Comparison of ENCODE assay signal across 8 cellular contexts in the genomic region with DNA sequence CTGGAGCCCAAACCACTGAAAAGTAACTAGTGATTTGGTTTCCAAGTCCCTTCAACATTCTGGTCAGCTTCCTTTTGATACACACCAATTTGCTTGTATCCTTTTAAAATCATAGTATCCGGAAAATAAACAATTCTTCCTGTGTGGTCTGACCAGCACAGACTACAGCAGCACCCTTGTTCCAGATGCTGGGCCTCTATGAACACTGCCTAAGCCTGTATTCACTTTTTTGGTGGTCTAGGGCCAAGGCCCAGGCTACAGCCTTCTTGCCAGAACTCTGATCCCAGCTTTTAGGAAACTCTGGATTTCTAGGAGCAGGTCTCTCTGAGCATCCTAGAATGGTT. TPM values are rescaled to one million over a fixed set of nuclear protein-coding genes. Genes with fewer than 3 reads are reported as not detected.
DNase-seq lines count a peak whose midpoint lies in the region; ATAC-seq and TF ChIP-seq lines count a peak whose summit lies in the region.

No MANE protein-coding gene starts in this region.

- H3K4me2 ChIP-seq in fibroblast of lung (ENCODE audit: extremely low read depth, insufficient read depth, low read length) (peak overlapping the region; percentile 98), Karpas-422 (ENCODE audit: low read depth, low read length, poor library complexity, severe bottlenecking) (no peak overlapping the region)

- H3K27me3 Mint-ChIP-seq in activated T-helper 2 cell treated with anti-CD3 and anti-CD28 coated beads, Interferon-gamma antibody, Interleukin-2, Interleukin-4, amounts not matched to agents 10 μg/mL and 5 μg/mL and 100 μg/mL, durations not matched to agents 14 hours and 24 hours and 36 hours (ENCODE audit: low read depth), result peaks cover 60% of the 10 kb centered on the region

- H3K4me3 Mint-ChIP-seq in activated T-helper 2 cell treated with anti-CD3 and anti-CD28 coated beads, Interferon-gamma antibody, Interleukin-2, Interleukin-4, amounts not matched to agents 10 μg/mL and 5 μg/mL and 100 μg/mL, durations not matched to agents 14 hours and 24 hours and 36 hours (ENCODE audit: low read depth), result no peak overlapping the region

- no peak overlapping the region for H3K27ac Mint-ChIP-seq in activated T-helper 2 cell treated with anti-CD3 and anti-CD28 coated beads, Interferon-gamma antibody, Interleukin-2, Interleukin-4, amounts not matched to agents 10 μg/mL and 5 μg/mL and 100 μg/mL, durations not matched to agents 14 hours and 24 hours and 36 hours

- H3K4me3 ChIP-seq in fibroblast of lung (replicated peaks in 1 of 4; ENCODE audit: control extremely low read depth in 1 of 4, insufficient read depth in 1 of 4, low read depth in 3 of 4, low read length in 4 of 4) (peak overlapping the region in 3 of 4 experiments; percentile 74 to 91 (median 82)), Karpas-422 (ENCODE audit: low read length) (no peak overlapping the region)

- H3K27me3 ChIP-seq in fibroblast of lung (ENCODE audit: control insufficient read depth, insufficient read depth, low read length) (no peaks in the 10 kb centered on the region), Karpas-422 (ENCODE audit: low read length) (no peaks in the 10 kb centered on the region)

- H3K9me3 Mint-ChIP-seq in activated T-helper 2 cell treated with anti-CD3 and anti-CD28 coated beads, Interferon-gamma antibody, Interleukin-2, Interleukin-4, amounts not matched to agents 10 μg/mL and 5 μg/mL and 100 μg/mL, durations not matched to agents 14 hours and 24 hours and 36 hours, result no peaks in the 10 kb centered on the region

- H3K4me1 ChIP-seq in fibroblast of lung (ENCODE audit: control insufficient read depth, extremely low read depth, insufficient read depth, low read length) (peaks cover 6% of the 10 kb centered on the region), Karpas-422 (ENCODE audit: low read length) (no peaks in the 10 kb centered on the region)

- intact Hi-C loops in activated T-helper 2 cell treated with anti-CD3 and anti-CD28 coated beads, Interferon-gamma antibody, Interleukin-2, Interleukin-4, amounts not matched to agents 10 μg/mL and 5 μg/mL and 100 μg/mL, durations not matched to agents 14 hours and 24 hours and 36 hours (cut with micrococcal nuclease), result no loop called here

- peak overlapping the region; percentile 92 for H3K9ac ChIP-seq in fibroblast of lung (ENCODE audit: insufficient read depth, low read length)
- no peak overlapping the region for H3K9ac ChIP-seq in Karpas-422 (ENCODE audit: low read length)

- DNase-seq in EL, result peak; percentile 34
- peak; percentile 35 for DNase-seq in RPMI7951 (ENCODE audit: low read depth)
- peak; percentile 27 to 37 for DNase-seq in fibroblast of lung (ENCODE audit: low read depth in 2 of 2)
- DNase-seq in pons (ENCODE audit: low spot score), result peak; percentile 50
- DNase-seq in GM19240 (ENCODE audit: insufficient read length, low spot score), result no peak
- DNase-seq in activated T-helper 2 cell treated with anti-CD3 and anti-CD28 coated beads, Interferon-gamma antibody, Interleukin-2, Interleukin-4, amounts not matched to agents 10 μg/mL and 5 μg/mL and 100 μg/mL, durations not matched to agents 14 hours and 24 hours and 36 hours (ENCODE audit: low spot score), result no peak
- DNase-seq in Karpas-422, result no peak

- TF ChIP-seq CTCF in fibroblast of lung (conservative IDR thresholded peaks at IDR 0.05 in 1 of 2, IDR thresholded peaks at IDR 0.05 in 1 of 2; ENCODE audit: low read depth in 1 of 2, low read length in 2 of 2), result no peak

- H3K36me3 Mint-ChIP-seq in activated T-helper 2 cell treated with anti-CD3 and anti-CD28 coated beads, Interferon-gamma antibody, Interleukin-2, Interleukin-4, amounts not matched to agents 10 μg/mL and 5 μg/mL and 100 μg/mL, durations not matched to agents 14 hours and 24 hours and 36 hours (ENCODE audit: low read depth), result no peaks in the 10 kb centered on the region

- no peak for ATAC-seq in HG03354 (IDR thresholded peaks at IDR 0.05; ENCODE audit: poor library complexity, severe bottlenecking, unreplicated experiment)

- H3K36me3 ChIP-seq in fibroblast of lung (ENCODE audit: control insufficient read depth, insufficient read depth, low read length), result peaks cover 2% of the 10 kb centered on the region
- no peaks in the 10 kb centered on the region for H3K36me3 ChIP-seq in Karpas-422 (ENCODE audit: insufficient read depth, low read length)

- H2AFZ ChIP-seq in fibroblast of lung (ENCODE audit: low read length) (no peak overlapping the region), Karpas-422 (ENCODE audit: low read length) (no peak overlapping the region)

- peak overlapping the region; percentile 89 for H3K27ac ChIP-seq in fibroblast of lung (ENCODE audit: insufficient read depth, low read length)
- H3K27ac ChIP-seq in Karpas-422 (ENCODE audit: low read length), result no peak overlapping the region

- peaks cover 4% of the 10 kb centered on the region for H3K4me1 Mint-ChIP-seq in activated T-helper 2 cell treated with anti-CD3 and anti-CD28 coated beads, Interferon-gamma antibody, Interleukin-2, Interleukin-4, amounts not matched to agents 10 μg/mL and 5 μg/mL and 100 μg/mL, durations not matched to agents 14 hours and 24 hours and 36 hours (ENCODE audit: low read depth)

- no peaks in the 10 kb centered on the region for H3K9me2 ChIP-seq in Karpas-422 (replicated peaks; ENCODE audit: insufficient read depth, low read length)

- peaks cover 45% of the 10 kb centered on the region for H3K79me2 ChIP-seq in fibroblast of lung (ENCODE audit: control insufficient read depth, insufficient read depth, low read length)
- no peaks in the 10 kb centered on the region for H3K79me2 ChIP-seq in Karpas-422 (ENCODE audit: low read length)

- H4K20me1 ChIP-seq in fibroblast of lung (ENCODE audit: control insufficient read depth, extremely low read depth, insufficient read depth, low read length), result no peaks in the 10 kb centered on the region
- H4K20me1 ChIP-seq in Karpas-422 (ENCODE audit: insufficient read depth, low read depth, low read length), result no peaks in the 10 kb centered on the region

- H3K9me3 ChIP-seq in fibroblast of lung (ENCODE audit: control insufficient read depth, insufficient read depth, low read depth, low read length) (no peaks in the 10 kb centered on the region), Karpas-422 (ENCODE audit: low read length) (no peaks in the 10 kb centered on the region)

RNA-seq across cellular contexts. Expression of gene DDAH1, which starts 0.8 kb away (rescaled TPM):
- total RNA-seq in RPMI7951 (2014; rRNA removed; shearing (Covaris generic)), result 18.1 and 25.5 TPM in 2 replicates
- 22.6 and 50.0 TPM in 2 replicates for total RNA-seq in fibroblast of lung
- polyA plus RNA-seq in fibroblast of lung, result 164 and 218 TPM in 2 replicates
- polyA plus RNA-seq in fibroblast of lung (2012), result 78.3 and 108 TPM in 2 replicates
- polyA minus RNA-seq in fibroblast of lung (ENCODE audit: low replicate concordance), result 84.3 and 113 TPM in 2 replicates
- total RNA-seq in activated T-helper 2 cell treated with anti-CD3 and anti-CD28 coated beads, Interferon-gamma antibody, Interleukin-2, Interleukin-4, amounts not matched to agents 10 μg/mL and 5 μg/mL and 100 μg/mL, durations not matched to agents 14 hours and 24 hours and 36 hours, result 0.07 TPM in 1 of 2 replicates, not detected in the other
- total RNA-seq in Karpas-422 (2014; rRNA removed; shearing (Covaris generic); ENCODE audit: low replicate concordance), result 0.15 TPM in 1 of 2 replicates, not detected in the other

Comparison
In these comparisons a context has a peak if more than half of its experiments do, and no peak if none do; other contexts are left out.
1. DNase-seq: peak in EL (single experiment), RPMI7951 (single experiment), fibroblast of lung (2 of 2) and pons (single experiment); none in GM19240 (single experiment), activated T-helper 2 cell treated with anti-CD3 and anti-CD28 coated beads, Interferon-gamma antibody, Interleukin-2, Interleukin-4, amounts not matched to agents 10 μg/mL and 5 μg/mL and 100 μg/mL, durations not matched to agents 14 hours and 24 hours and 36 hours (single experiment) and Karpas-422 (single experiment).
2. RNA of gene DDAH1, which starts 0.8 kb away (total RNA-seq): 22.6 to 50.0 TPM in fibroblast of lung and 18.1 to 25.5 TPM in RPMI7951; 0.15 TPM in Karpas-422 and 0.07 TPM in activated T-helper 2 cell treated with anti-CD3 and anti-CD28 coated beads, Interferon-gamma antibody, Interleukin-2, Interleukin-4, amounts not matched to agents 10 μg/mL and 5 μg/mL and 100 μg/mL, durations not matched to agents 14 hours and 24 hours and 36 hours; every median in the first group is over 10 times any median in the second.